Comparison of ENCODE assay signal across 27 cellular contexts in the genomic region with DNA sequence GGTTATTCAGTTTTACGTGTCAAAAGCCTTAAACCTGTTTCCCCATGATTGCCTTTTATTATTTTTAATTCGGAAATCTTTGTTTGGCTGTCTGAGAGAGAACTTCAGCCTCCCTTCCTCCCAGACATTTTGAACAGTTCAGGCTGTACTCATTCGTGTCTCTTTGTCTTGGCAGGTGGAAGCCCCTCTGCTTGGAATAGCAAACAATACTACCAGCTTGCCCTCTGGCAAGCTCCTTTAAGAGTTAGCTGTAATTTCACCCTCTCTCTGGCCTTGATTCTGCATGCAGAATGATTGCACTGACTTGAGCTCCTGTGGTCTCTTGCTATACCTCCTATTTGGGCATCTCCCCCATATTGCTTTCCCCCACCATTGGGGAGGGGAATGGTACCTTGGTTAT.
"Had no signal": no experiment of that assay in that cellular context is flagged by ENCODE, and none has a peak within 500 bp of the region (broad histone marks: within the 10 kb centered on the region; RNA-seq: fewer than 3 reads in every experiment).

No MANE protein-coding gene starts in this region.

- H3K36me3 Mint-ChIP-seq: activated naive CD4-positive, alpha-beta T cell treated with anti-CD3 and anti-CD28 coated beads, Interleukin-2, amount 10 ng/mL, durations not matched to agents 7 days and 5 days; activated naive CD8-positive, alpha-beta T cell treated with anti-CD3 and anti-CD28 coated beads for 36 hours had no signal

- DNase-seq: activated CD4-positive, alpha-beta memory T cell treated with anti-CD3 and anti-CD28 coated beads, Interleukin-2, amount 10 ng/mL, durations not matched to agents 7 days and 5 days; activated CD4-positive, alpha-beta T cell treated with anti-CD3 and anti-CD28 coated beads for 36 hours; activated CD4-positive, alpha-beta T cell treated with anti-CD3 and anti-CD28 coated beads, Interleukin-2, amount 50 U/mL, for 1 hour; activated gamma-delta T cell treated with Interleukin-2 at 50 U/mL for 16 hours; activated naive CD4-positive, alpha-beta T cell treated with anti-CD3 and anti-CD28 coated beads, Interleukin-2, amount 10 ng/mL, durations not matched to agents 7 days and 5 days; activated naive CD8-positive, alpha-beta T cell treated with anti-CD3 and anti-CD28 coated beads for 36 hours; activated T-cell treated with anti-CD3 and anti-CD28 coated beads, Interleukin-2, amount 50 U/mL, for 72 hours; central memory CD4-positive, alpha-beta T cell; Karpas-422; MM.1S; NCI-H1105 treated with DMSO at 0.1 percent for 48 hours; NCI-H1436 treated with DMSO at 0.1 percent for 48 hours; NCI-H187; NCI-H2081; NCI-H446 treated with DMSO at 0.1 percent for 48 hours; NCI-H524 treated with DMSO at 0.1 percent for 48 hours; NCI-H774; NK-92 treated with Interleukin-12 subunit alpha and Interleukin-12 subunit beta, amount 100 ng/mL, for 24 hours; OCI-M1; RPMI8226; SHP77; T-helper 9 cell had no signal

- H3K4me3 ChIP-seq: K562, SJSA1 had no signal

- H3K9me3 ChIP-seq: SJSA1 had no signal

- H3K27ac Mint-ChIP-seq: activated CD4-positive, alpha-beta memory T cell treated with anti-CD3 and anti-CD28 coated beads, Interleukin-2, amount 10 ng/mL, durations not matched to agents 7 days and 5 days; activated CD4-positive, alpha-beta T cell treated with anti-CD3 and anti-CD28 coated beads for 36 hours; activated naive CD4-positive, alpha-beta T cell treated with anti-CD3 and anti-CD28 coated beads, Interleukin-2, amount 10 ng/mL, durations not matched to agents 7 days and 5 days; activated naive CD8-positive, alpha-beta T cell treated with anti-CD3 and anti-CD28 coated beads for 36 hours; activated T-cell treated with anti-CD3 and anti-CD28 coated beads, Interleukin-2, amount 50 U/mL, for 72 hours; activated T-helper 2 cell treated with anti-CD3 and anti-CD28 coated beads, Interferon-gamma antibody, Interleukin-2, Interleukin-4, amounts not matched to agents 10 μg/mL and 5 μg/mL and 100 μg/mL, durations not matched to agents 14 hours and 24 hours and 36 hours; T-helper 1 cell treated with Interleukin-12 subunit alpha and Interleukin-12 subunit beta and Interleukin-4 antibody, amounts not matched to agents 30 μg/mL and 1 μg/mL, for 36 hours had no signal

- H3K9me3 Mint-ChIP-seq: activated CD4-positive, alpha-beta memory T cell treated with anti-CD3 and anti-CD28 coated beads, Interleukin-2, amount 10 ng/mL, durations not matched to agents 7 days and 5 days; activated naive CD4-positive, alpha-beta T cell treated with anti-CD3 and anti-CD28 coated beads, Interleukin-2, amount 10 ng/mL, durations not matched to agents 7 days and 5 days; activated naive CD8-positive, alpha-beta T cell treated with anti-CD3 and anti-CD28 coated beads for 36 hours; activated T-cell treated with anti-CD3 and anti-CD28 coated beads, Interleukin-2, amount 50 U/mL, for 72 hours; activated T-helper 2 cell treated with anti-CD3 and anti-CD28 coated beads, Interferon-gamma antibody, Interleukin-2, Interleukin-4, amounts not matched to agents 10 μg/mL and 5 μg/mL and 100 μg/mL, durations not matched to agents 14 hours and 24 hours and 36 hours; T-helper 1 cell treated with Interleukin-12 subunit alpha and Interleukin-12 subunit beta and Interleukin-4 antibody, amounts not matched to agents 30 μg/mL and 1 μg/mL, for 36 hours had no signal

- H3K4me1 Mint-ChIP-seq: activated CD4-positive, alpha-beta memory T cell treated with anti-CD3 and anti-CD28 coated beads, Interleukin-2, amount 10 ng/mL, durations not matched to agents 7 days and 5 days had no signal

- H3K27ac ChIP-seq: SJSA1 had no signal

- H3K36me3 ChIP-seq: SJSA1 had no signal

- H3K27me3 ChIP-seq: SJSA1 had no signal

- H3K27me3 Mint-ChIP-seq: activated CD4-positive, alpha-beta T cell treated with anti-CD3 and anti-CD28 coated beads for 36 hours; activated naive CD8-positive, alpha-beta T cell treated with anti-CD3 and anti-CD28 coated beads for 36 hours had no signal

- FAIRE-seq: bronchial epithelial cell had no signal

- H3K4me3 Mint-ChIP-seq: activated CD4-positive, alpha-beta memory T cell treated with anti-CD3 and anti-CD28 coated beads, Interleukin-2, amount 10 ng/mL, durations not matched to agents 7 days and 5 days; activated CD4-positive, alpha-beta T cell treated with anti-CD3 and anti-CD28 coated beads for 36 hours; activated naive CD4-positive, alpha-beta T cell treated with anti-CD3 and anti-CD28 coated beads, Interleukin-2, amount 10 ng/mL, durations not matched to agents 7 days and 5 days; activated naive CD8-positive, alpha-beta T cell treated with anti-CD3 and anti-CD28 coated beads for 36 hours; activated T-cell treated with anti-CD3 and anti-CD28 coated beads, Interleukin-2, amount 50 U/mL, for 72 hours; T-helper 1 cell treated with Interleukin-12 subunit alpha and Interleukin-12 subunit beta and Interleukin-4 antibody, amounts not matched to agents 30 μg/mL and 1 μg/mL, for 36 hours had no signal
